In the genomic region with DNA sequence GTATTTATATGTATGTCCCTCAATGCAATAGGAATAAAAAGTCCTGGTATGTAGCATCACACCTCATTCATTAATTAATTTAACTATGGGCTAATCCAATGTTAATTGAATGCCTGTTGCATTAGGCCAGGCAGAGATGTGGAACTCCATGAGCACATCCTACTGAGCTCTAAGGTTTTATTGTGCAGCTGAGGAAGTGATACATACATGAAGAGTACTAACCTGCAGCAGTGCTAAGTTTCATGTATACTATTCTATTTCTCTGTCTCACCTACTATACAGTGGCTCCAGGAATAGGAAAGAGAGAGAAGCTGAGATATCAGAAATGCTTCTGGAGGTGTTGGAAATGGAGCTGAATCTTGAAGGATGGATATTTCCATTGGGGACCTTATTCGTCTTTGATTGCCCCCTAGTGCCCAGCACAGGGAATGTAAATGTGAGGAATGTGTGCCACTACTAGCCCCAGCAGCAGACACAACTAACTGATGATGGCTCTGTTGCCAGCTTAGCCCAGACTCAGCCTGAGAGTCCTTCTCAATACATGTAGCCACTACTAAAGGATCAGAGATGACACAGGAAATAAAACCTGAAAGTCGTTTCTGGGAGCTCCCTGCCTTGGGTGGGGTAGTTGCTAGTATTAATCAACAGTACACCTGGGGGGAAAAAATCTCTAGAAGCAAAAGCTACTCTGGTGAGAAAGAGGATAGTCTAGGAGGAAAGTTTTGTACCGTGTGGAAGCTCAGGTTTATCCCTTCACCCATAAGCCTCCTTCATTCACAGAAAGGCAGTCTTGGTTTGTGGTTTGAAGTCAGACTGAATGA, we compare ENCODE assay signal across 8 cellular contexts.
DNase-seq lines count a peak whose midpoint lies in the region; ATAC-seq, FAIRE-seq and TF ChIP-seq lines count a peak whose summit lies in the region.

No MANE protein-coding gene starts in this region.

- peaks cover 15% of the 10 kb centered on the region for H3K27me3 Mint-ChIP-seq in brain

- H3K4me3 Mint-ChIP-seq in brain: no peak overlapping the region

- H3K9me3 Mint-ChIP-seq in brain: peaks cover 0 to 6% (median 0%) of the 10 kb centered on the region in 5 experiments

- no peaks in the 10 kb centered on the region for H3K4me1 Mint-ChIP-seq in brain

- no peak overlapping the region for H3K4me2 ChIP-seq in A549

- no peaks in the 10 kb centered on the region for H3K36me3 ChIP-seq in right lobe of liver

- peak; percentile 10 to 20 for DNase-seq in A549 (ENCODE audit: low read depth in 1 of 2, low spot score in 1 of 2)
- peak; percentile 62 for DNase-seq in ELR (ENCODE audit: low read depth)
- DNase-seq in NCI-H446 (lab: John Stamatoyannopoulos, UW): peak; percentile 24 to 28
- DNase-seq in right lobe of liver: peak in 2 of 3 donors; percentile 21 to 56

- CTCF ChIA-PET in A549 (lab: Yijun Ruan, JAX): interaction anchor here (0.7 to 1.4 kb wide), 12 partner anchors 8 to 310 kb away, joined by 3 to 6 read pairs (median 4); no protein-coding TSS in a partner anchor

- TF ChIP-seq CTCF in A549 (IDR thresholded peaks at IDR 0.05): peak; percentile 45
- TF ChIP-seq CTCF in brain (conservative IDR thresholded peaks at IDR 0.05): peak; percentile 55 to 72
- TF ChIP-seq CTCF in right lobe of liver (IDR thresholded peaks at IDR 0.05): peak; percentile 58 to 73 (median 62)

- no peak for TF ChIP-seq EP300 in A549 (IDR thresholded peaks at IDR 0.05)

- H3K27ac ChIP-seq in A549: no peak overlapping the region
- no peak overlapping the region for H3K27ac ChIP-seq in right lobe of liver

- no peak overlapping the region for H3K4me3 ChIP-seq in A549
- no peak overlapping the region for H3K4me3 ChIP-seq in right lobe of liver

- H3K9me3 ChIP-seq in A549 (no peaks in the 10 kb centered on the region), right lobe of liver (no peaks in the 10 kb centered on the region)

- H3K4me1 ChIP-seq in A549: no peaks in the 10 kb centered on the region
- H3K4me1 ChIP-seq in right lobe of liver: no peaks in the 10 kb centered on the region

- peaks cover 0 to 5% of the 10 kb centered on the region in 2 donors for H3K27me3 ChIP-seq in right lobe of liver

- ATAC-seq in A549 (peak; percentile 73 to 85), HG02759 (IDR thresholded peaks at IDR 0.05; ENCODE audit: unreplicated experiment) (peak; percentile 80), right lobe of liver (peak; percentile 86 to 93 (median 90)), HG02571 (IDR thresholded peaks at IDR 0.05; ENCODE audit: unreplicated experiment) (no peak), HG02588 (IDR thresholded peaks at IDR 0.05; ENCODE audit: unreplicated experiment) (no peak)

- TF ChIP-seq POLR2A in A549 (IDR thresholded peaks at IDR 0.05; ENCODE audit: low read length) (no peak), right lobe of liver (IDR thresholded peaks at IDR 0.05) (no peak)

- FAIRE-seq in A549 (lab: Jason Lieb, UNC): no peak

- POLR2A ChIA-PET in A549 (lab: Yijun Ruan, JAX): interaction anchor here (0.5 kb wide), 1 partner anchor 171 kb away, joined by 4 read pairs; no protein-coding TSS in a partner anchor

- 4% methylated on average over 3 of the region's 3 CpGs for WGBS in A549 (ENCODE audit: missing lambda C conversion rate)
- 8% methylated on average over 3 of the region's 3 CpGs for WGBS in right lobe of liver (ENCODE audit: insufficient coverage, low coverage, low lambda C conversion rate, missing lambda C conversion rate)

- peak; percentile 33 to 49; a peak in 3 of 5 replicates for TF ChIP-seq RAD21 in A549 (conservative IDR thresholded peaks at IDR 0.05 in 1 of 2, IDR thresholded peaks at IDR 0.05 in 1 of 2)

- no peaks in the 10 kb centered on the region for H3K36me3 Mint-ChIP-seq in brain

- H3K27ac Mint-ChIP-seq in brain: no peak overlapping the region

- intact Hi-C loops in right lobe of liver (cut with DNase I): no loop called here

TF ChIP-seq in A549, 52 proteins besides CTCF, POLR2A, EP300 and RAD21:
- TF ChIP-seq SMC3 (IDR thresholded peaks at IDR 0.05): 0 out of 3 replicates have a peak, but pooled peaks have one; percentile 31
- TF ChIP-seq ZC3H11A (IDR thresholded peaks at IDR 0.05): no peak

Comparison
In these comparisons a context has a peak if more than half of its experiments do, and no peak if none do; other contexts are left out.
1. ATAC-seq: peak in A549 (2 of 2), HG02759 (single experiment) and right lobe of liver (4 of 4); none in HG02571 (single experiment) and HG02588 (single experiment).
2. Peak in every context shown above with its lines, with median percentiles within 50 percentile points of each other: DNase-seq and CTCF ChIP-seq.